Comparison of ENCODE assay signal across 17 cellular contexts in the genomic region with DNA sequence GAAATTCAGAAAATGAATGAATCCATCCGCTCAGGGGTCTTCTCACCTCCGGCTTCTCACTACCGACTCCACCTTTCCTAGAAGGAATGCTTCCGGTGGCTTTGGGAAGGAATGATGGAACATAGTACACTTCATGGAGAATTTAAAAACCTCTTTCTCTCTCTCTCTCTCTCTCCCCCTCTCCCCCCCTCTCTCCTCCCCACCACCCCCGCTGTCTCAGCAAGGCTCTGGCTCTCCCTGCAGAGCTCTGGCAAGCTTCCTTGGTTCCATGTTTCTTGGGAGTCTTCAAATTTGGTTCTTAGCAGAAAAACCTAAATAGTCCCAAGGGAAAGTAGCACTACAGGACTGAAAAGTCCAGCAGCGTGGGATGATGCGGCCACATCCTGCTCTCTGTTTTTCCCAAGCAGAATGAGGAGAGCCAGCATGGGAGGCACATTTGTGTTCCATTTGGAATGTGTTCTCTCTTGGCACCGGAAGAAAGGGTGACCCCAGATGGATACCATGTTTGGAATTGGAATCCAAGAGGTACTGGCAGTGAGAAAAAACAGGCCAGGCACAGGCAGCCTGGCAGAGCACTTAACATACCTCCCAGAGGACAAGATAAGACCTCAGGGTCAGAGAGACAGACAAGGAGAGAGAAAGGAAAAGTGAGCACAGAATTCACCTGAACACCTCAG. TPM values are rescaled to one million over a fixed set of nuclear protein-coding genes. Genes with fewer than 3 reads are reported as not detected.
DNase-seq lines count a peak whose midpoint lies in the region; ATAC-seq and TF ChIP-seq lines count a peak whose summit lies in the region.
"Had no signal": no experiment of that assay in that cellular context is flagged by ENCODE, and none has a peak within 500 bp of the region (broad histone marks: within the 10 kb centered on the region; RNA-seq: fewer than 3 reads in every experiment).

A gene with protein sequence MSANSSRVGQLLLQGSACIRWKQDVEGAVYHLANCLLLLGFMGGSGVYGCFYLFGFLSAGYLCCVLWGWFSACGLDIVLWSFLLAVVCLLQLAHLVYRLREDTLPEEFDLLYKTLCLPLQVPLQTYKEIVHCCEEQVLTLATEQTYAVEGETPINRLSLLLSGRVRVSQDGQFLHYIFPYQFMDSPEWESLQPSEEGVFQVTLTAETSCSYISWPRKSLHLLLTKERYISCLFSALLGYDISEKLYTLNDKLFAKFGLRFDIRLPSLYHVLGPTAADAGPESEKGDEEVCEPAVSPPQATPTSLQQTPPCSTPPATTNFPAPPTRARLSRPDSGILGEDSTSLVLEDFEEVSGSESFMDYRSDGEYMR (minus strand): TSS at position 116 of the 677 bp plus-strand sequence. CDS start 166 bp downstream, outside the sequence.

- no peak for TF ChIP-seq CTCF in brain microvascular endothelial cell (IDR thresholded peaks at IDR 0.05; ENCODE audit: low read depth, low read length, missing control alignments)

- H3K27ac Mint-ChIP-seq in memory B cell = peak within 1 kb of the TSS; percentile 62
- H3K27ac Mint-ChIP-seq in activated T-helper 1 cell treated with anti-CD3 and anti-CD28 coated beads, Interleukin-12 subunit alpha, Interleukin-12 subunit beta, Interleukin-2, Interleukin-4 antibody, amounts not matched to agents 30 ng/mL and 10 ng/mL and 1 ng/mL, durations not matched to agents 14 hours and 24 hours and 36 hours = no peak within 1 kb of the TSS
- H3K27ac Mint-ChIP-seq: activated naive CD4-positive, alpha-beta T cell treated with anti-CD3 and anti-CD28 coated beads, Interleukin-2, amount 50 U/mL, for 72 hours had no signal

- H3K4me1 ChIP-seq in skeletal muscle tissue (ENCODE audit: control insufficient read depth in 3 of 3, insufficient read depth in 3 of 3, low read length in 3 of 3) (peaks cover 52 to 71% (median 61%) of the 10 kb centered on the region in 3 donors), SJCRH30 (peaks cover 20% of the 10 kb centered on the region)

- no peak for ATAC-seq in memory B cell (ENCODE audit: low read depth)
- ATAC-seq: activated naive CD4-positive, alpha-beta T cell treated with anti-CD3 and anti-CD28 coated beads, Interleukin-2, amount 50 U/mL, for 72 hours had no signal

- peaks cover 16% of the 10 kb centered on the region for H3K4me1 Mint-ChIP-seq in memory B cell
- peaks cover 22% of the 10 kb centered on the region for H3K4me1 Mint-ChIP-seq in activated T-helper 1 cell treated with anti-CD3 and anti-CD28 coated beads, Interleukin-12 subunit alpha, Interleukin-12 subunit beta, Interleukin-2, Interleukin-4 antibody, amounts not matched to agents 30 ng/mL and 10 ng/mL and 1 ng/mL, durations not matched to agents 14 hours and 24 hours and 36 hours (ENCODE audit: low read depth)

- H3K4me3 ChIP-seq in skeletal muscle tissue (ENCODE audit: low read length in 3 of 3) = peak within 1 kb of the TSS; percentile 76 to 88 (median 86)
- no peak within 1 kb of the TSS for H3K4me3 ChIP-seq in SJCRH30
- no peak within 1 kb of the TSS for H3K4me3 ChIP-seq in brain microvascular endothelial cell (ENCODE audit: low read depth, low read length)

- H3K9me3 ChIP-seq in skeletal muscle tissue (ENCODE audit: control insufficient read depth in 3 of 3, low read length in 3 of 3) (no peaks in the 10 kb centered on the region), SJCRH30 (replicated peaks) (no peaks in the 10 kb centered on the region)

- intact Hi-C loops in activated T-helper 1 cell treated with anti-CD3 and anti-CD28 coated beads, Interleukin-12 subunit alpha, Interleukin-12 subunit beta, Interleukin-2, Interleukin-4 antibody, amounts not matched to agents 30 ng/mL and 10 ng/mL and 1 ng/mL, durations not matched to agents 14 hours and 24 hours and 36 hours (cut with micrococcal nuclease) = no loop called here

- H3K36me3 ChIP-seq in skeletal muscle tissue (ENCODE audit: control insufficient read depth in 3 of 3, insufficient read depth in 3 of 3, low read length in 3 of 3) (peaks cover 11 to 20% (median 13%) of the 10 kb centered on the region in 3 donors), SJCRH30 (no peaks in the 10 kb centered on the region), brain microvascular endothelial cell (replicated peaks) (no peaks in the 10 kb centered on the region)

- peak within 1 kb of the TSS; percentile 82 to 95 (median 95) for H3K9ac ChIP-seq in skeletal muscle tissue (ENCODE audit: low read depth in 1 of 3, low read length in 3 of 3)

- H3K27me3 ChIP-seq in skeletal muscle tissue (ENCODE audit: control insufficient read depth in 3 of 3, insufficient read depth in 3 of 3, low read length in 3 of 3) = no peaks in the 10 kb centered on the region
- H3K27me3 ChIP-seq in SJCRH30 = no peaks in the 10 kb centered on the region
- no peaks in the 10 kb centered on the region for H3K27me3 ChIP-seq in brain microvascular endothelial cell (replicated peaks)

- peak; percentile 28 for DNase-seq in Daoy (ENCODE audit: low read depth)
- peak; percentile 10 for DNase-seq in cerebellum (ENCODE audit: low spot score)
- no peak for DNase-seq in memory B cell (ENCODE audit: low spot score in 2 of 2)
- DNase-seq in SJCRH30 = no peak
- DNase-seq in activated CD4-positive, CD25-positive, alpha-beta regulatory T cell (lab: John Stamatoyannopoulos, UW) = no peak
- no peak for DNase-seq in brain microvascular endothelial cell
- no peak for DNase-seq in activated T-helper 1 cell treated with anti-CD3 and anti-CD28 coated beads, Interleukin-12 subunit alpha, Interleukin-12 subunit beta, Interleukin-2, Interleukin-4 antibody, amounts not matched to agents 30 ng/mL and 10 ng/mL and 1 ng/mL, durations not matched to agents 14 hours and 24 hours and 36 hours (ENCODE audit: low spot score)
- DNase-seq: activated CD8-positive, alpha-beta memory T cell treated with anti-CD3 and anti-CD28 coated beads for 24 hours; GF-D8; kidney glomerular epithelial cell; NCI-H1694 treated with DMSO at 0.1 percent for 48 hours; NCI-H774; SHP77; stimulated activated CD4-positive, alpha-beta T cell treated with anti-CD3 and anti-CD28 coated beads, Interleukin-15, amount 100 ng/mL, for 24 hours; stimulated activated CD8-positive, alpha-beta memory T cell treated with anti-CD3 and anti-CD28 coated beads, Interleukin-4, amount 100 ng/mL, for 48 hours had no signal

- H3K4me3 Mint-ChIP-seq in memory B cell = no peak within 1 kb of the TSS
- H3K4me3 Mint-ChIP-seq in activated T-helper 1 cell treated with anti-CD3 and anti-CD28 coated beads, Interleukin-12 subunit alpha, Interleukin-12 subunit beta, Interleukin-2, Interleukin-4 antibody, amounts not matched to agents 30 ng/mL and 10 ng/mL and 1 ng/mL, durations not matched to agents 14 hours and 24 hours and 36 hours = no peak within 1 kb of the TSS

- no peaks in the 10 kb centered on the region for H3K27me3 Mint-ChIP-seq in memory B cell
- H3K27me3 Mint-ChIP-seq in activated T-helper 1 cell treated with anti-CD3 and anti-CD28 coated beads, Interleukin-12 subunit alpha, Interleukin-12 subunit beta, Interleukin-2, Interleukin-4 antibody, amounts not matched to agents 30 ng/mL and 10 ng/mL and 1 ng/mL, durations not matched to agents 14 hours and 24 hours and 36 hours (ENCODE audit: insufficient read depth) = no peaks in the 10 kb centered on the region

- in situ Hi-C loops in brain microvascular endothelial cell (cut with HindIII; ENCODE audit: low pct_ligation_motif_present, low sequenced_read_pairs) = no loop called here

- H3K36me3 Mint-ChIP-seq in memory B cell = peaks cover 7% of the 10 kb centered on the region
- H3K36me3 Mint-ChIP-seq in activated T-helper 1 cell treated with anti-CD3 and anti-CD28 coated beads, Interleukin-12 subunit alpha, Interleukin-12 subunit beta, Interleukin-2, Interleukin-4 antibody, amounts not matched to agents 30 ng/mL and 10 ng/mL and 1 ng/mL, durations not matched to agents 14 hours and 24 hours and 36 hours (ENCODE audit: low read depth) = peaks cover 1% of the 10 kb centered on the region
- H3K36me3 Mint-ChIP-seq: activated naive CD4-positive, alpha-beta T cell treated with anti-CD3 and anti-CD28 coated beads, Interleukin-2, amount 50 U/mL, for 72 hours had no signal

- no peaks in the 10 kb centered on the region for H3K9me3 Mint-ChIP-seq in memory B cell
- no peaks in the 10 kb centered on the region for H3K9me3 Mint-ChIP-seq in activated T-helper 1 cell treated with anti-CD3 and anti-CD28 coated beads, Interleukin-12 subunit alpha, Interleukin-12 subunit beta, Interleukin-2, Interleukin-4 antibody, amounts not matched to agents 30 ng/mL and 10 ng/mL and 1 ng/mL, durations not matched to agents 14 hours and 24 hours and 36 hours
- H3K9me3 Mint-ChIP-seq: activated naive CD4-positive, alpha-beta T cell treated with anti-CD3 and anti-CD28 coated beads, Interleukin-2, amount 50 U/mL, for 72 hours had no signal

- peak within 1 kb of the TSS; percentile 88 for H3K27ac ChIP-seq in skeletal muscle tissue (ENCODE audit: low read depth, low read length)
- no peak within 1 kb of the TSS for H3K27ac ChIP-seq in SJCRH30
- H3K27ac ChIP-seq in brain microvascular endothelial cell = no peak within 1 kb of the TSS

RNA-seq across cellular contexts. Expression of the gene that starts here (rescaled TPM):
- 0.17 TPM in 1 of 2 replicates, not detected in the other for total RNA-seq in Daoy (2014; rRNA removed; shearing (Covaris generic))
- 1.7 TPM for total RNA-seq in cerebellum
- total RNA-seq in skeletal muscle tissue = 13.6 TPM
- total RNA-seq in SJCRH30 (2014; rRNA removed; shearing (Covaris generic)) = 0.10 TPM in 1 of 2 replicates, not detected in the other
- total RNA-seq in activated T-helper 1 cell treated with anti-CD3 and anti-CD28 coated beads, Interleukin-12 subunit alpha, Interleukin-12 subunit beta, Interleukin-2, Interleukin-4 antibody, amounts not matched to agents 30 ng/mL and 10 ng/mL and 1 ng/mL, durations not matched to agents 14 hours and 24 hours and 36 hours = 1.0 and 1.2 TPM in 2 replicates

Comparison
In these comparisons a context has a peak if more than half of its experiments do, and no peak if none do; other contexts are left out.
1. Peak in DNase-seq in Daoy; RNA of the gene not detected or under 1 TPM.
2. H3K4me3 ChIP-seq: peak in skeletal muscle tissue (3 of 3); none in SJCRH30 (single experiment) and brain microvascular endothelial cell (single experiment).